In the genomic region with DNA sequence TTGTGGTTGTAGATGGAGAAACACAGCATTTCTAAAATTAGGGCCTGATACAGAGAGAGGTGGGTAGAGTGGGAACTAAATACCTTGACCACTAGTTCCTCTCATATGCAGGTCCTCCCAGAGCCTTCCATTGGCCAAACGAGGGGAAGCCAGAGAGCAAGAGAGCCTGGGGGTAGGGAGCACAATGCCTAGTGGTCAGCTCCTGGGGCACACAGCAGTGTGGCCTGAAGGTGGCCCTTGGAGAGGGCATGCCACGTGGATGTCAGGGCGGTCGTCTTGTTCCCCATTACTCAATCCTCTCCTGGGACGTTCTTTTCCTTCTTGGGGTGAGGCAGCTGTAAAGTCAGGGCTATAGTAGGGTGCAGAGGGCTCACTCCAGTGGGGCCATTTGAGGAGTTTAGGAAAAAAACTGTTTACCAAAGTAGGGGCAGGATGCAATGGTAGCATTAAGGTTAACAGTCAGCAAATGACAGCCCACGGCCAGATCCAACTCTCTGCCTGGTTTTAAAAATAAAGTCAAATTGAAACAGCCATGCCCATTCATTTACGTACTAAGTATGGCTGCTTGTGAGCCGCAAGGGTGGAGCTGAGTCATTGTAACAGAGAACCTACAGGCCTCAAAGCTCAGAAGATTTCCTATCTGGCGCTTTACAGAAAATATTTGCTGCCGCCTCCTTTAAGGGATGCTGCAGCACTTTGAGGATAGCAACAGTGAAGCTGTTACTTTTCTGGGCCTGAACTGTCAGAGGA, we compare ENCODE assay signal across 13 cellular contexts. TPM values are rescaled to one million over a fixed set of nuclear protein-coding genes. Genes with fewer than 3 reads are reported as not detected.
DNase-seq lines count a peak whose midpoint lies in the region; ATAC-seq and TF ChIP-seq lines count a peak whose summit lies in the region.
"Had no signal": no experiment of that assay in that cellular context is flagged by ENCODE, and none has a peak within 500 bp of the region (broad histone marks: within the 10 kb centered on the region; RNA-seq: fewer than 3 reads in every experiment).

No MANE protein-coding gene starts in this region.

- intact Hi-C loops in psoas muscle (cut with DNase I), result no loop called here

- H3K4me1 ChIP-seq in psoas muscle, result peaks cover 63% of the 10 kb centered on the region

- WGBS in psoas muscle, 3 donors, result 41 to 55% (median 44%) methylated on average over 10 of the region's 10 CpGs

- in situ Hi-C loops in GM13976 (cut with MboI; ENCODE audit: low sequenced_read_pairs, unreplicated experiment), result no loop called here

- ATAC-seq in GM19463 (IDR thresholded peaks at IDR 0.05; ENCODE audit: unreplicated experiment) (peak; percentile 51), psoas muscle (peak; percentile 5 to 17 (median 12)), HG03469 (IDR thresholded peaks at IDR 0.05; ENCODE audit: unreplicated experiment) (no peak)
- ATAC-seq: sciatic nerve had no signal

- H3K4me3 ChIP-seq in psoas muscle, result peak overlapping the region; percentile 78
- H3K4me3 ChIP-seq: PC-9 had no signal

- peak overlapping the region; percentile 98 for H3K27ac ChIP-seq in psoas muscle
- H3K27ac ChIP-seq: PC-9, WERI-Rb-1 had no signal

- H3K36me3 ChIP-seq in psoas muscle (ENCODE audit: insufficient read depth in 1 of 2, low read depth in 1 of 2), result no peaks in the 10 kb centered on the region
- H3K36me3 ChIP-seq: WERI-Rb-1 had no signal

- DNase-seq in GM13976 (ENCODE audit: low spot score) (peak; percentile 72), psoas muscle (no peak), NCI-H1694 treated with DMSO at 0.1 percent for 48 hours (lab: John Stamatoyannopoulos, UW) (no peak), GM19238 (ENCODE audit: insufficient read length, low spot score) (no peak)
- peak; percentile 50 to 54 for DNase-seq in activated CD4-positive, alpha-beta T cell treated with anti-CD3 and anti-CD28 coated beads, Interleukin-2, amount 50 U/mL, for 48 hours
- DNase-seq: cerebellar nuclear complex, NCI-H1417 treated with DMSO at 0.1 percent for 48 hours, PC-9, WERI-Rb-1 had no signal

- TF ChIP-seq CTCF in GM13976 (IDR thresholded peaks at IDR 0.05; ENCODE audit: borderline replicate concordance, control extremely low read depth, extremely low read depth, insufficient read depth, missing control alignments), result no peak
- TF ChIP-seq CTCF in psoas muscle (IDR thresholded peaks at IDR 0.05), result no peak

- H3K9me3 ChIP-seq in psoas muscle, result no peaks in the 10 kb centered on the region

- no peaks in the 10 kb centered on the region for H3K27me3 ChIP-seq in psoas muscle (ENCODE audit: insufficient read depth in 3 of 3, low read length in 2 of 3)

RNA-seq across cellular contexts. Expression of gene MYO18B, which starts 7.6 kb away (rescaled TPM):
- total RNA-seq in psoas muscle, result 100 to 1,000 TPM; 273 to 434 (median 349) TPM
- polyA plus RNA-seq in psoas muscle, result 100 to 1,000 TPM in 2 of 3 donors, 10 to 100 TPM in 1; 79.3 to 224 (median 109) TPM
- total RNA-seq: lung microvascular endothelial cell, PC-9, sciatic nerve had no signal

Comparison
In these comparisons a context has a peak if more than half of its experiments do, and no peak if none do; other contexts are left out.
1. DNase-seq: peak in GM13976 (single experiment) and activated CD4-positive, alpha-beta T cell treated with anti-CD3 and anti-CD28 coated beads, Interleukin-2, amount 50 U/mL, for 48 hours (2 of 2); none in psoas muscle (0 of 2), NCI-H1694 treated with DMSO at 0.1 percent for 48 hours (single experiment) and GM19238 (single experiment).